ENCODE assay signal across 14 cellular contexts in the genomic region with DNA sequence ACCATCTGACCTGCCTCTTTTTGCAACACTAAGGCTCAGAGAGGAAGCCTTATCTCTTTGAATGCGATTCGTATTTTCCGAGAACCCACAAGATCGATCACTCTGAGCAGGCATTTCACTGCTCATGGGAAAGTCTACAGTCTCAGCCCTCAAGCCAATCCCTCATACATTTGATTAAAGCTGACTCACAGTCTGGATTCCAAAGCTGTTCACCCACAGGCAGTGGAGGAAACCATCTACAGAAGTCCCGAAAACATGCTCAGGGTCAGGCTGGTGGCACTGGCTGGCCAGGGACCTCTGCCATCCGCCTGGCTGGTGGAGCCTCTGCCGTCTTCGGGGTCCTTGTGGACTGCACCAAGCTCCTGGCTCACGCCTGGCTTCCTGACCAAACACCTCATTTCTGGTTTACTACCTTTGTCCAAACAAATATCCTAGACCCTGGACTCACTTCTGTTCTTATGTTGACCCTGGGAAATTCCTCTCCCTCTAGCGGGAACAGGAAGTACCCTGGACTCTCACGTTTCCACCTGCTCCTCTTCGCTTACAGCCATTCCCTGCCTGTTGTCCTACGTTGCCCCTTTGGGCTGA.
DNase-seq lines count a peak whose midpoint lies in the region; ATAC-seq and TF ChIP-seq lines count a peak whose summit lies in the region.
"Had no signal": no experiment of that assay in that cellular context is flagged by ENCODE, and none has a peak within 500 bp of the region (broad histone marks: within the 10 kb centered on the region; RNA-seq: fewer than 3 reads in every experiment).

No MANE protein-coding gene starts in this region.

- peaks cover 20% of the 10 kb centered on the region for H3F3A ChIP-seq in smooth muscle cell (ENCODE audit: low read depth)

- H3K27me3 ChIP-seq in foreskin keratinocyte (no peaks in the 10 kb centered on the region), smooth muscle cell (ENCODE audit: low read depth) (no peaks in the 10 kb centered on the region), SJCRH30 (no peaks in the 10 kb centered on the region)
- H3K27me3 ChIP-seq: cardiac muscle cell, thyroid gland had no signal

- no peaks in the 10 kb centered on the region for H3K79me2 ChIP-seq in smooth muscle cell (ENCODE audit: low read depth)

- H2AFZ ChIP-seq in smooth muscle cell (ENCODE audit: low read depth) = no peak overlapping the region

- H3K36me3 ChIP-seq in smooth muscle cell (ENCODE audit: low read depth) (peaks cover 9% of the 10 kb centered on the region), SJCRH30 (no peaks in the 10 kb centered on the region)
- H3K36me3 ChIP-seq: cardiac muscle cell, thyroid gland had no signal

- H4K20me1 ChIP-seq in smooth muscle cell (ENCODE audit: low read depth) = no peaks in the 10 kb centered on the region

- DNase-seq in HCEC 1CT = peak; percentile 70
- peak; percentile 31 for DNase-seq in amniotic stem cell (lab: John Stamatoyannopoulos, UW)
- peak in 1 of 2 donors; percentile 76 for DNase-seq in foreskin keratinocyte
- no peak for DNase-seq in smooth muscle cell (lab: John Stamatoyannopoulos, UW; ENCODE audit: unreplicated experiment)
- DNase-seq in SJCRH30 = no peak
- DNase-seq in head of caudate nucleus = no peak
- DNase-seq: activated CD4-positive, CD25-positive, alpha-beta regulatory T cell treated with anti-CD3 and anti-CD28 coated beads, Interleukin-2, amount 50 U/mL, for 72 hours; kidney; thyroid gland had no signal

- TF ChIP-seq CTCF in foreskin keratinocyte (conservative IDR thresholded peaks at IDR 0.05) (no peak), smooth muscle cell (IDR thresholded peaks at IDR 0.05; ENCODE audit: borderline replicate concordance, insufficient read depth, poor library complexity, severe bottlenecking) (no peak)

- H3K4me1 ChIP-seq in foreskin keratinocyte (no peaks in the 10 kb centered on the region), smooth muscle cell (ENCODE audit: low read depth) (peaks cover 20% of the 10 kb centered on the region), SJCRH30 (no peaks in the 10 kb centered on the region)

- 51% methylated on average over 13 of the region's 13 CpGs for WGBS in smooth muscle cell (ENCODE audit: low lambda C conversion rate)

- no peak overlapping the region for H3K4me3 ChIP-seq in smooth muscle cell
- H3K4me3 ChIP-seq in SJCRH30 = no peak overlapping the region
- H3K4me3 ChIP-seq: cardiac muscle cell, skin epidermis, thyroid gland had no signal

- H3K9me3 ChIP-seq in smooth muscle cell (replicated peaks; ENCODE audit: low read depth) (no peaks in the 10 kb centered on the region), SJCRH30 (replicated peaks) (no peaks in the 10 kb centered on the region)
- H3K9me3 ChIP-seq: thyroid gland had no signal

- H3K4me2 ChIP-seq in smooth muscle cell = peak overlapping the region; percentile 62
- H3K4me2 ChIP-seq: KMS-11 had no signal

- H3K27ac ChIP-seq in foreskin keratinocyte = peak overlapping the region; percentile 60
- peak overlapping the region; percentile 85 for H3K27ac ChIP-seq in smooth muscle cell (ENCODE audit: low read depth)
- H3K27ac ChIP-seq in SJCRH30 = no peak overlapping the region
- H3K27ac ChIP-seq: cardiac muscle cell, KMS-11, thyroid gland had no signal

- intact Hi-C loops in head of caudate nucleus (cut with DNase I) = no loop called here

- peak; percentile 59 for ATAC-seq in foreskin keratinocyte
- ATAC-seq in GM21360 (IDR thresholded peaks at IDR 0.05; ENCODE audit: unreplicated experiment) = no peak
- ATAC-seq: esophagus mucosa had no signal

- H3K9ac ChIP-seq in smooth muscle cell (ENCODE audit: low read depth) = peak overlapping the region; percentile 58
- H3K9ac ChIP-seq: KMS-11 had no signal

Comparison
In these comparisons a context has a peak if more than half of its experiments do, and no peak if none do; other contexts are left out.
1. DNase-seq: peak in HCEC 1CT (single experiment) and amniotic stem cell (single experiment); none in smooth muscle cell (single experiment), SJCRH30 (0 of 2) and head of caudate nucleus (0 of 42).